25 cellular contexts compared by ENCODE assay signal in the genomic region with DNA sequence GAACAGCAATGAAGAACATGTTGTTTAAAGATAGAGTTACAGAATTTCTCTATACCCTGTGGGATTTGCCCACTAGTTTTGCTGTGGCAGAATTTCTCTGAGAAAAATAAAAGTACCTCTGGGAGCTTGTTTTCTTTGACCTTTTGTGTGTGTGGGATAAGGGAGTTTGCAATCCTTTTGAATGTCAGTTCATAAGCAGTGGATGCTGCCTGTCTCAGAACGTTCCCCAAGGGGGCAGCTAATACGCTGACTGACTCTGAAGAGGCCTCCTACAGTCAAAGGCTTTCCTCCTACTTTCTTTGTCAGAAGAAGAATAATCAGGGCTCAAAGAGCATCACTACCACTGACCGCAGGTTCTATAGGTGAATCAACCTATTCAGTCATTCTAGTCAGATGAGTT.
"Had no signal": no experiment of that assay in that cellular context is flagged by ENCODE, and none has a peak within 500 bp of the region (broad histone marks: within the 10 kb centered on the region; RNA-seq: fewer than 3 reads in every experiment).

No MANE protein-coding gene starts in this region.

- H3K4me3 ChIP-seq: ascending aorta, esophagus muscularis mucosa, gastrocnemius medialis, sigmoid colon, smooth muscle cell, suprapubic skin, tibial artery had no signal

- H3K4me2 ChIP-seq: smooth muscle cell had no signal

- H3K4me1 ChIP-seq: ascending aorta, esophagus muscularis mucosa, gastrocnemius medialis, sigmoid colon, suprapubic skin, tibial artery had no signal

- H3K4me1 Mint-ChIP-seq: activated CD4-positive, alpha-beta T cell treated with anti-CD3 and anti-CD28 coated beads for 36 hours; activated naive CD8-positive, alpha-beta T cell treated with anti-CD3 and anti-CD28 coated beads for 36 hours; endodermal cell; memory B cell; naive thymus-derived CD4-positive, alpha-beta T cell; T-cell had no signal

- H3K27ac ChIP-seq: ascending aorta, esophagus muscularis mucosa, gastrocnemius medialis, sigmoid colon, suprapubic skin, tibial artery had no signal

- H3K36me3 Mint-ChIP-seq: brain, memory B cell, T-cell had no signal

- DNase-seq: activated CD4-positive, alpha-beta T cell treated with anti-CD3 and anti-CD28 coated beads for 36 hours; activated CD4-positive, CD25-positive, alpha-beta regulatory T cell; activated naive CD4-positive, alpha-beta T cell treated with anti-CD3 and anti-CD28 coated beads for 36 hours; activated naive CD8-positive, alpha-beta T cell treated with anti-CD3 and anti-CD28 coated beads for 36 hours; activated T-cell treated with anti-CD3 and anti-CD28 coated beads for 4 hours; activated T-cell treated with anti-CD3 and anti-CD28 coated beads, Interleukin-2, amount 50 U/mL, for 72 hours; cortex of kidney; endodermal cell; gastrocnemius medialis; hippocampal formation; left cardiac atrium; midbrain; naive thymus-derived CD4-positive, alpha-beta T cell; sigmoid colon; stimulated activated CD4-positive, alpha-beta T cell treated with anti-CD3 and anti-CD28 coated beads, Interleukin-15, amount 100 ng/mL, for 24 hours; stimulated activated naive CD4-positive, alpha-beta T cell; T-cell; tibial artery had no signal

- H3K9me3 ChIP-seq: gastrocnemius medialis had no signal

- H3K27me3 Mint-ChIP-seq: activated CD4-positive, alpha-beta T cell treated with anti-CD3 and anti-CD28 coated beads for 36 hours; brain; memory B cell had no signal

- ATAC-seq: activated CD4-positive, alpha-beta T cell treated with anti-CD3 and anti-CD28 coated beads for 36 hours; activated T-cell treated with anti-CD3 and anti-CD28 coated beads, Interleukin-2, amount 50 U/mL, for 72 hours; gastrocnemius medialis; left cardiac atrium; naive thymus-derived CD4-positive, alpha-beta T cell; T-cell had no signal

- H3K27ac Mint-ChIP-seq: activated CD4-positive, alpha-beta T cell treated with anti-CD3 and anti-CD28 coated beads for 36 hours; activated naive CD4-positive, alpha-beta T cell treated with anti-CD3 and anti-CD28 coated beads for 36 hours; activated naive CD8-positive, alpha-beta T cell treated with anti-CD3 and anti-CD28 coated beads for 36 hours; activated T-cell treated with anti-CD3 and anti-CD28 coated beads, Interleukin-2, amount 50 U/mL, for 72 hours; endodermal cell; memory B cell; naive thymus-derived CD4-positive, alpha-beta T cell; T-cell; T-helper 2 cell treated with Interferon-gamma antibody and Interleukin-4, amounts not matched to agents 5 μg/mL and 100 μg/mL, for 36 hours had no signal

- H3K36me3 ChIP-seq: ascending aorta, esophagus muscularis mucosa, gastrocnemius medialis, sigmoid colon, suprapubic skin, tibial artery had no signal

- H3K4me3 Mint-ChIP-seq: activated CD4-positive, alpha-beta T cell treated with anti-CD3 and anti-CD28 coated beads for 36 hours; activated naive CD4-positive, alpha-beta T cell treated with anti-CD3 and anti-CD28 coated beads for 36 hours; activated naive CD8-positive, alpha-beta T cell treated with anti-CD3 and anti-CD28 coated beads for 36 hours; activated T-cell treated with anti-CD3 and anti-CD28 coated beads, Interleukin-2, amount 50 U/mL, for 72 hours; brain; endodermal cell; memory B cell; naive thymus-derived CD4-positive, alpha-beta T cell; T-cell; T-helper 2 cell treated with Interferon-gamma antibody and Interleukin-4, amounts not matched to agents 5 μg/mL and 100 μg/mL, for 36 hours had no signal

- H3K27me3 ChIP-seq: ascending aorta, esophagus muscularis mucosa, gastrocnemius medialis, sigmoid colon, suprapubic skin, tibial artery had no signal
